Comparison of ENCODE assay signal across 11 cellular contexts in genomic region chr3:122642935-122643334, GRCh38. TPM values are rescaled to one million over a fixed set of nuclear protein-coding genes. Genes with fewer than 3 reads are reported as not detected.
DNase-seq lines count a peak whose midpoint lies in the region; ATAC-seq and TF ChIP-seq lines count a peak whose summit lies in the region.
"Had no signal": no experiment of that assay in that cellular context is flagged by ENCODE, and none has a peak within 500 bp of the region (broad histone marks: within the 10 kb centered on the region; RNA-seq: fewer than 3 reads in every experiment).

No MANE protein-coding gene starts in this region.

- peak; percentile 87 for ATAC-seq in activated CD8-positive, alpha-beta memory T cell treated with anti-CD3 and anti-CD28 coated beads, Interleukin-2, amount 10 ng/mL, durations not matched to agents 7 days and 5 days
- ATAC-seq in GM21786 (IDR thresholded peaks at IDR 0.05; ENCODE audit: unreplicated experiment): peak; percentile 52
- peak; percentile 69 for ATAC-seq in HG03469 (IDR thresholded peaks at IDR 0.05; ENCODE audit: unreplicated experiment)
- ATAC-seq in memory B cell (ENCODE audit: low read depth): no peak
- no peak for ATAC-seq in psoas muscle

- intact Hi-C loops in psoas muscle (cut with DNase I): no loop called here

- H3K36me3 Mint-ChIP-seq in activated CD8-positive, alpha-beta memory T cell treated with anti-CD3 and anti-CD28 coated beads, Interleukin-2, amount 10 ng/mL, durations not matched to agents 7 days and 5 days: peaks cover 19% of the 10 kb centered on the region
- peaks cover 13% of the 10 kb centered on the region for H3K36me3 Mint-ChIP-seq in memory B cell

- H3K4me3 Mint-ChIP-seq in activated CD8-positive, alpha-beta memory T cell treated with anti-CD3 and anti-CD28 coated beads, Interleukin-2, amount 10 ng/mL, durations not matched to agents 7 days and 5 days: peak overlapping the region; percentile 36
- no peak overlapping the region for H3K4me3 Mint-ChIP-seq in memory B cell

- no peak overlapping the region for H3K4me3 ChIP-seq in psoas muscle

- WGBS in psoas muscle, 3 donors: 75 to 89% (median 82%) methylated on average over 2 of the region's 2 CpGs

- no peaks in the 10 kb centered on the region for H3K9me3 Mint-ChIP-seq in activated CD8-positive, alpha-beta memory T cell treated with anti-CD3 and anti-CD28 coated beads, Interleukin-2, amount 10 ng/mL, durations not matched to agents 7 days and 5 days (ENCODE audit: low read depth)
- H3K9me3 Mint-ChIP-seq in memory B cell: no peaks in the 10 kb centered on the region

- no peaks in the 10 kb centered on the region for H3K9me3 ChIP-seq in psoas muscle

- H3K27me3 Mint-ChIP-seq in activated CD8-positive, alpha-beta memory T cell treated with anti-CD3 and anti-CD28 coated beads, Interleukin-2, amount 10 ng/mL, durations not matched to agents 7 days and 5 days: peaks cover 21% of the 10 kb centered on the region
- no peaks in the 10 kb centered on the region for H3K27me3 Mint-ChIP-seq in memory B cell

- H3K27ac Mint-ChIP-seq in activated CD8-positive, alpha-beta memory T cell treated with anti-CD3 and anti-CD28 coated beads, Interleukin-2, amount 10 ng/mL, durations not matched to agents 7 days and 5 days: peak overlapping the region; percentile 80
- H3K27ac Mint-ChIP-seq in memory B cell: peak overlapping the region; percentile 33

- CTCF ChIA-PET in activated CD8-positive, alpha-beta memory T cell treated with anti-CD3 and anti-CD28 coated beads, Interleukin-2, amount 10 ng/mL, durations not matched to agents 7 days and 5 days (lab: Charles Lee): interaction anchor here (0.7 kb wide), 2 partner anchors 37 to 228 kb away, joined by 3 to 4 read pairs; no protein-coding TSS in a partner anchor

- peaks cover 32% of the 10 kb centered on the region for H3K4me1 Mint-ChIP-seq in activated CD8-positive, alpha-beta memory T cell treated with anti-CD3 and anti-CD28 coated beads, Interleukin-2, amount 10 ng/mL, durations not matched to agents 7 days and 5 days
- peaks cover 15% of the 10 kb centered on the region for H3K4me1 Mint-ChIP-seq in memory B cell

- no peak for DNase-seq in activated CD8-positive, alpha-beta memory T cell treated with anti-CD3 and anti-CD28 coated beads, Interleukin-2, amount 10 ng/mL, durations not matched to agents 7 days and 5 days
- DNase-seq in activated CD8-positive, alpha-beta memory T cell treated with anti-CD3 and anti-CD28 coated beads, Interleukin-2, amount 50 U/mL, for 48 hours: no peak
- DNase-seq in memory B cell (ENCODE audit: low spot score in 2 of 2) (no peak), NCI-H187 (lab: John Stamatoyannopoulos, UW) (no peak), dedifferentiated amniotic fluid mesenchymal stem cell (ENCODE audit: extremely low spot score) (no peak), psoas muscle (no peak)
- DNase-seq: activated CD4-positive, CD25-positive, alpha-beta regulatory T cell; DMS79 treated with DMSO at 0.1 percent for 48 hours; NCI-H187 treated with DMSO at 0.1 percent for 48 hours had no signal

- H3K36me3 ChIP-seq in psoas muscle (ENCODE audit: insufficient read depth in 1 of 2, low read depth in 1 of 2): no peaks in the 10 kb centered on the region

- H3K27me3 ChIP-seq in psoas muscle (ENCODE audit: insufficient read depth in 3 of 3, low read length in 2 of 3): no peaks in the 10 kb centered on the region

- no peaks in the 10 kb centered on the region for H3K4me1 ChIP-seq in psoas muscle

- TF ChIP-seq CTCF in psoas muscle (IDR thresholded peaks at IDR 0.05): no peak

- no peak overlapping the region for H3K27ac ChIP-seq in psoas muscle

RNA-seq across cellular contexts. Expression of gene PARP14, which starts 37.7 kb away (rescaled TPM):
- total RNA-seq in activated CD8-positive, alpha-beta memory T cell treated with anti-CD3 and anti-CD28 coated beads, Interleukin-2, amount 10 ng/mL, durations not matched to agents 7 days and 5 days: 100 to 1,000 TPM; 133 to 194 TPM
- total RNA-seq in psoas muscle: 1 to 10 TPM; 6.0 to 10.0 (median 8.6) TPM
- polyA plus RNA-seq in psoas muscle: 1 to 10 TPM; 2.2 to 5.5 (median 3.3) TPM

Comparison
In these comparisons a context has a peak if more than half of its experiments do, and no peak if none do; other contexts are left out.
1. ATAC-seq: peak in activated CD8-positive, alpha-beta memory T cell treated with anti-CD3 and anti-CD28 coated beads, Interleukin-2, amount 10 ng/mL, durations not matched to agents 7 days and 5 days (single experiment), GM21786 (single experiment) and HG03469 (single experiment); none in memory B cell (single experiment) and psoas muscle (0 of 4).
2. RNA of gene PARP14, which starts 37.7 kb away (total RNA-seq): 133 to 194 TPM in activated CD8-positive, alpha-beta memory T cell treated with anti-CD3 and anti-CD28 coated beads, Interleukin-2, amount 10 ng/mL, durations not matched to agents 7 days and 5 days; 6.0 to 10.0 TPM in psoas muscle; every median in the first group is over 10 times any median in the second.